Comparison of ENCODE assay signal across 23 cellular contexts in the genomic region with DNA sequence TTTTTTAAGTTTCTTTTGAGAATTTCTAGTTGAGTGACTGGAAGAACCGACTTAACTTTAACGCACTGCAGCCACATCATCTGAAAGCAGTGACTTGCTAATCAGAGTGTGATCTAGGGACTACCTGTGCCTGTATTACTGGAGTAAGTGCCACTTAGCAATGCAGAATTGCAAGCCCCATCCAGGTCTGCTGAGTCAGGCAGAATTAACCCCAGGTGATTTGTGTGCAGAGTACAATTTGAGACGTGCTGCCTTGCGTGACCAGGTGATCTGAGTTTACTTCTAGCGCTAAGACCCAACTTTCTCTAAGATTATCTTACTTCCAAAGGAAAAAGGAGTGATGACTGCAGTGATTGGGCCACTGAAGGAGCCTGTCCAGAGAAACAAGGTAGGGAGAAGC.
DNase-seq lines count a peak whose midpoint lies in the region; ATAC-seq, FAIRE-seq and TF ChIP-seq lines count a peak whose summit lies in the region.
"Had no signal": no experiment of that assay in that cellular context is flagged by ENCODE, and none has a peak within 500 bp of the region (broad histone marks: within the 10 kb centered on the region; RNA-seq: fewer than 3 reads in every experiment).

No MANE protein-coding gene starts in this region.

- H3K4me3 ChIP-seq in mammary epithelial cell (replicated peaks in 1 of 3; ENCODE audit: insufficient read depth in 1 of 3, low read depth in 2 of 3, low read length in 3 of 3) = no peak overlapping the region
- H3K4me3 ChIP-seq in thyroid gland (replicated peaks in 1 of 3) = no peak overlapping the region
- H3K4me3 ChIP-seq: Peyer's patch had no signal

- H3K9me3 ChIP-seq in mammary epithelial cell (replicated peaks; ENCODE audit: insufficient read depth, low read length) (no peaks in the 10 kb centered on the region), thyroid gland (no peaks in the 10 kb centered on the region)
- H3K9me3 ChIP-seq: Peyer's patch had no signal

- TF ChIP-seq CTCF in MCF 10A (IDR thresholded peaks at IDR 0.05; ENCODE audit: unreplicated experiment) (no peak), mammary epithelial cell (conservative IDR thresholded peaks at IDR 0.05 in 1 of 2, IDR thresholded peaks at IDR 0.05 in 1 of 2; ENCODE audit: extremely low read depth in 1 of 2, insufficient read depth in 1 of 2, low read depth in 1 of 2, low read length in 2 of 2) (no peak), thyroid gland (IDR thresholded peaks at IDR 0.05) (no peak)

- no peak overlapping the region for H3K4me3 Mint-ChIP-seq in MCF 10A (ENCODE audit: unreplicated experiment)
- H3K4me3 Mint-ChIP-seq: CD8-positive, alpha-beta memory T cell; IgD-negative memory B cell had no signal

- H3K4me1 ChIP-seq in mammary epithelial cell (ENCODE audit: insufficient read depth, low read length) (peaks cover 8% of the 10 kb centered on the region), thyroid gland (no peaks in the 10 kb centered on the region)
- H3K4me1 ChIP-seq: Peyer's patch had no signal

- no peak for ATAC-seq in HG03571 (IDR thresholded peaks at IDR 0.05; ENCODE audit: unreplicated experiment)
- ATAC-seq in HG03520 (IDR thresholded peaks at IDR 0.05; ENCODE audit: unreplicated experiment) = no peak
- ATAC-seq: HCT116, SK-N-SH treated with all-trans-retinoic acid at 6 μM for 48 hours had no signal

- peak; percentile 30 for FAIRE-seq in islet of Langerhans (lab: Jason Lieb, UNC)
- FAIRE-seq: H1 had no signal

- H3K4me1 Mint-ChIP-seq in MCF 10A (ENCODE audit: insufficient read depth, unreplicated experiment) = peaks cover 23% of the 10 kb centered on the region
- H3K4me1 Mint-ChIP-seq: CD8-positive, alpha-beta memory T cell had no signal

- H3K27me3 Mint-ChIP-seq in MCF 10A (ENCODE audit: insufficient read depth, unreplicated experiment) = no peaks in the 10 kb centered on the region

- in situ Hi-C loops in mammary epithelial cell (cut with MboI; ENCODE audit: low sequenced_read_pairs in 2 of 2) = no loop called here

- H3K9ac ChIP-seq in mammary epithelial cell (ENCODE audit: insufficient read depth, low read length) = no peak overlapping the region

- no peak overlapping the region for H2AFZ ChIP-seq in mammary epithelial cell (ENCODE audit: low read depth, low read length)

- no peak overlapping the region for H3K4me2 ChIP-seq in mammary epithelial cell (ENCODE audit: insufficient read depth, low read depth, low read length)

- H3K36me3 ChIP-seq in mammary epithelial cell (ENCODE audit: insufficient read depth, low read length) (no peaks in the 10 kb centered on the region), thyroid gland (no peaks in the 10 kb centered on the region)
- H3K36me3 ChIP-seq: Peyer's patch had no signal

- BruUV-seq in MCF 10A (replicated peaks; lab: Mats Ljungman, UMichigan) = no TSS peak
- no TSS peak for BruUV-seq in mammary epithelial cell (replicated peaks; lab: Mats Ljungman, UMichigan)

- intact Hi-C loops in MCF 10A (cut with micrococcal nuclease) (no loop called here), mammary epithelial cell (cut with micrococcal nuclease) (no loop called here), thyroid gland (cut with DNase I) (no loop called here)

- no peaks in the 10 kb centered on the region for H4K20me1 ChIP-seq in mammary epithelial cell (ENCODE audit: insufficient read depth, low read length)

- H3K27ac ChIP-seq in mammary epithelial cell (ENCODE audit: insufficient read depth, low read depth, low read length) (no peak overlapping the region), thyroid gland (no peak overlapping the region)
- H3K27ac ChIP-seq: 22Rv1, C4-2B, Peyer's patch had no signal

- no peak for TF ChIP-seq POLR2A in thyroid gland (IDR thresholded peaks at IDR 0.05)

- no peaks in the 10 kb centered on the region for H3K79me2 ChIP-seq in mammary epithelial cell (ENCODE audit: insufficient read depth, low read length)

- CTCF ChIA-PET in MCF 10A (lab: Yijun Ruan, JAX) = no interaction called here
- CTCF ChIA-PET in mammary epithelial cell (lab: Charles Lee; ENCODE audit: low non-redundant PET) = interaction anchor here (0.6 kb wide), 1 partner anchor 12 kb away, joined by 13 read pairs; no protein-coding TSS in a partner anchor

- POLR2A ChIA-PET in MCF 10A (lab: Yijun Ruan, JAX) = no interaction called here

- no peaks in the 10 kb centered on the region for H3K27me3 ChIP-seq in mammary epithelial cell (ENCODE audit: insufficient read depth, low read length)
- no peaks in the 10 kb centered on the region for H3K27me3 ChIP-seq in thyroid gland
- H3K27me3 ChIP-seq: Peyer's patch had no signal

- H3K9me3 Mint-ChIP-seq in MCF 10A (ENCODE audit: unreplicated experiment) = no peaks in the 10 kb centered on the region
- H3K9me3 Mint-ChIP-seq: CD8-positive, alpha-beta memory T cell; IgD-negative memory B cell had no signal

- H3K27ac Mint-ChIP-seq in MCF 10A (ENCODE audit: low read depth, unreplicated experiment) = peak overlapping the region; percentile 35
- H3K27ac Mint-ChIP-seq: CD8-positive, alpha-beta memory T cell had no signal

- 66% methylated on average over 5 of the region's 5 CpGs for WGBS in mammary epithelial cell (ENCODE audit: low coverage, missing lambda C conversion rate)
- 58% methylated on average over 5 of the region's 5 CpGs; no CpG with 5 or more reads in 1 of the 2 donors for WGBS in thyroid gland, 2 donors

- dilution Hi-C loops in mammary epithelial cell (cut with HindIII; ENCODE audit: low sequenced_read_pairs) = no loop called here

- H3K36me3 Mint-ChIP-seq in MCF 10A (ENCODE audit: insufficient read depth, unreplicated experiment) = no peaks in the 10 kb centered on the region
- H3K36me3 Mint-ChIP-seq: CD8-positive, alpha-beta memory T cell had no signal

- DNase-seq in DMS153 (lab: John Stamatoyannopoulos, UW) = peak; percentile 5
- no peak for DNase-seq in DMS153 treated with DMSO at 0.1 percent for 48 hours (lab: John Stamatoyannopoulos, UW; ENCODE audit: unreplicated experiment)
- no peak for DNase-seq in MCF 10A (ENCODE audit: unreplicated experiment)
- no peak for DNase-seq in mammary epithelial cell
- peak; percentile 63 for DNase-seq in thyroid gland
- DNase-seq: AML-193; CD8-positive, alpha-beta memory T cell; MV-4-11; NCI-H1436 treated with DMSO at 0.1 percent for 48 hours; NCI-H1930; NCI-H2171 treated with DMSO at 0.1 percent for 48 hours; NCI-H446 treated with DMSO at 0.1 percent for 48 hours; NCI-H774; Peyer's patch had no signal

Comparison
In these comparisons a context has a peak if more than half of its experiments do, and no peak if none do; other contexts are left out.
1. DNase-seq: peak in DMS153 (single experiment) and thyroid gland (2 of 2); none in DMS153 treated with DMSO at 0.1 percent for 48 hours (single experiment), MCF 10A (single experiment) and mammary epithelial cell (single experiment).